Comparison of ENCODE assay signal across 38 cellular contexts in the genomic region with DNA sequence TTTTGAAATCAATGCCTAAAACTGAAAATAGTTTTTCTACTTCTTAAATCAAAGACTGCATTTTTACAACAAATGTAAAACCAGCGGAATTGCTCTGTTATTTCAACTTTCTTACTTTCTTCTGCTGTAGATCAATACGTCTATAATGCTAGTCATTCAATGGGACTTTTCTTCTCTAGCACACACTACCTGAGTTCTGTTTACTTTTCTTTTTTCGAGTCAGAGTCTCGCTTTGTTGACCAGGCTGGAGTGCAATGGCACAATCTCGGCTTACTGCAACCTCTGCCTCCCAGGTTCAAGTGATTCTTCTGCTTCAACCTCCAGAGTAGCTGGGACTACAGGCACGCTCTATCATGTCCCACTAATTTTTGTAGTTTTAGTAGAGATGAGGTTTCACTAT.
"Had no signal": no experiment of that assay in that cellular context is flagged by ENCODE, and none has a peak within 500 bp of the region (broad histone marks: within the 10 kb centered on the region; RNA-seq: fewer than 3 reads in every experiment).

No MANE protein-coding gene starts in this region.

- H3K27ac ChIP-seq: adrenal gland, ascending aorta, brain microvascular endothelial cell, breast epithelium, cardiac muscle cell had no signal

- ATAC-seq: activated naive CD4-positive, alpha-beta T cell treated with anti-CD3 and anti-CD28 coated beads, Interleukin-2, amount 50 U/mL, for 72 hours; activated naive CD8-positive, alpha-beta T cell treated with anti-CD3 and anti-CD28 coated beads, Interleukin-2, amount 50 U/mL, for 24 hours; activated T-cell treated with anti-CD3 and anti-CD28 coated beads, Interleukin-2, amount 50 U/mL, for 4 hours; activated T-cell treated with anti-CD3 and anti-CD28 coated beads, Interleukin-2, amount 50 U/mL, for 72 hours; activated T-helper 17 cell treated with anti-CD3 and anti-CD28 coated beads, Interleukin-2, amount 50 U/mL, for 72 hours had no signal

- H3K9me3 Mint-ChIP-seq: activated naive CD4-positive, alpha-beta T cell treated with anti-CD3 and anti-CD28 coated beads for 36 hours; activated naive CD4-positive, alpha-beta T cell treated with anti-CD3 and anti-CD28 coated beads, Interleukin-2, amount 10 ng/mL, durations not matched to agents 7 days and 5 days; activated naive CD4-positive, alpha-beta T cell treated with anti-CD3 and anti-CD28 coated beads, Interleukin-2, amount 50 U/mL, for 24 hours; activated naive CD4-positive, alpha-beta T cell treated with anti-CD3 and anti-CD28 coated beads, Interleukin-2, amount 50 U/mL, for 72 hours; activated naive CD8-positive, alpha-beta T cell treated with anti-CD3 and anti-CD28 coated beads for 36 hours; activated naive CD8-positive, alpha-beta T cell treated with anti-CD3 and anti-CD28 coated beads, Interleukin-2, amount 50 U/mL, for 24 hours; activated T-cell treated with anti-CD3 and anti-CD28 coated beads, Interleukin-2, amount 50 U/mL, for 24 hours; activated T-cell treated with anti-CD3 and anti-CD28 coated beads, Interleukin-2, amount 50 U/mL, for 4 hours; activated T-helper 1 cell treated with anti-CD3 and anti-CD28 coated beads, Interleukin-12 subunit alpha, Interleukin-12 subunit beta, Interleukin-2, Interleukin-4 antibody, amounts not matched to agents 30 ng/mL and 10 ng/mL and 1 ng/mL, durations not matched to agents 14 hours and 24 hours and 36 hours; activated T-helper 17 cell treated with anti-CD3 and anti-CD28 coated beads, Interleukin-2, amount 50 U/mL, for 72 hours; activated T-helper 2 cell treated with anti-CD3 and anti-CD28 coated beads, Interferon-gamma antibody, Interleukin-2, Interleukin-4, amounts not matched to agents 10 μg/mL and 5 μg/mL and 100 μg/mL, durations not matched to agents 14 hours and 24 hours and 36 hours; central memory CD8-positive, alpha-beta T cell had no signal

- H3K9me3 ChIP-seq: adrenal gland, ascending aorta, breast epithelium had no signal

- H3K36me3 ChIP-seq: adrenal gland, ascending aorta, brain microvascular endothelial cell, breast epithelium, cardiac muscle cell had no signal

- H3K27me3 ChIP-seq: adrenal gland, ascending aorta, brain microvascular endothelial cell, breast epithelium, cardiac muscle cell had no signal

- H3K4me1 ChIP-seq: ascending aorta, breast epithelium had no signal

- H3K4me3 Mint-ChIP-seq: activated naive CD4-positive, alpha-beta T cell treated with anti-CD3 and anti-CD28 coated beads for 36 hours; activated naive CD4-positive, alpha-beta T cell treated with anti-CD3 and anti-CD28 coated beads, Interleukin-2, amount 10 ng/mL, durations not matched to agents 7 days and 5 days; activated naive CD4-positive, alpha-beta T cell treated with anti-CD3 and anti-CD28 coated beads, Interleukin-2, amount 50 U/mL, for 24 hours; activated naive CD8-positive, alpha-beta T cell; activated naive CD8-positive, alpha-beta T cell treated with anti-CD3 and anti-CD28 coated beads for 36 hours; activated naive CD8-positive, alpha-beta T cell treated with anti-CD3 and anti-CD28 coated beads, Interleukin-2, amount 10 ng/mL, durations not matched to agents 7 days and 5 days; activated naive CD8-positive, alpha-beta T cell treated with anti-CD3 and anti-CD28 coated beads, Interleukin-2, amount 50 U/mL, for 24 hours; activated T-cell treated with anti-CD3 and anti-CD28 coated beads, Interleukin-2, amount 50 U/mL, for 24 hours; activated T-cell treated with anti-CD3 and anti-CD28 coated beads, Interleukin-2, amount 50 U/mL, for 4 hours; activated T-cell treated with anti-CD3 and anti-CD28 coated beads, Interleukin-2, amount 50 U/mL, for 72 hours; activated T-helper 1 cell treated with anti-CD3 and anti-CD28 coated beads, Interleukin-12 subunit alpha, Interleukin-12 subunit beta, Interleukin-2, Interleukin-4 antibody, amounts not matched to agents 30 ng/mL and 10 ng/mL and 1 ng/mL, durations not matched to agents 14 hours and 24 hours and 36 hours; activated T-helper 17 cell treated with anti-CD3 and anti-CD28 coated beads, Interleukin-2, amount 50 U/mL, for 72 hours; brain; central memory CD8-positive, alpha-beta T cell had no signal

- DNase-seq: activated effector memory CD4-positive, alpha-beta T cell treated with anti-CD3 and anti-CD28 coated beads, Interleukin-2, amount 50 U/mL, for 16 hours; activated effector memory CD4-positive, alpha-beta T cell treated with Interleukin-2 at 50 U/mL for 16 hours; activated gamma-delta T cell; activated gamma-delta T cell treated with Interleukin-2 at 50 U/mL for 16 hours; activated naive CD4-positive, alpha-beta T cell; activated naive CD4-positive, alpha-beta T cell treated with anti-CD3 and anti-CD28 coated beads for 36 hours; activated naive CD4-positive, alpha-beta T cell treated with anti-CD3 and anti-CD28 coated beads, Interleukin-2, amount 10 ng/mL, durations not matched to agents 7 days and 5 days; activated naive CD4-positive, alpha-beta T cell treated with anti-CD3 and anti-CD28 coated beads, Interleukin-2, amount 50 U/mL, for 16 hours; activated naive CD4-positive, alpha-beta T cell treated with Interleukin-2 at 50 U/mL for 16 hours; activated naive CD8-positive, alpha-beta T cell treated with anti-CD3 and anti-CD28 coated beads for 36 hours; activated naive CD8-positive, alpha-beta T cell treated with anti-CD3 and anti-CD28 coated beads, Interleukin-2, amount 10 ng/mL, durations not matched to agents 7 days and 5 days; activated naive CD8-positive, alpha-beta T cell treated with anti-CD3 and anti-CD28 coated beads, Interleukin-2, amount 50 U/mL, for 24 hours; activated T-cell treated with anti-CD3 and anti-CD28 coated beads for 4 hours; activated T-cell treated with anti-CD3 and anti-CD28 coated beads, Interleukin-2, amount 50 U/mL, for 1 hour; activated T-cell treated with anti-CD3 and anti-CD28 coated beads, Interleukin-2, amount 50 U/mL, for 24 hours; activated T-cell treated with anti-CD3 and anti-CD28 coated beads, Interleukin-2, amount 50 U/mL, for 4 hours; activated T-cell treated with anti-CD3 and anti-CD28 coated beads, Interleukin-2, amount 50 U/mL, for 48 hours; activated T-cell treated with anti-CD3 and anti-CD28 coated beads, Interleukin-2, amount 50 U/mL, for 72 hours; adrenal gland; amniotic stem cell; amygdala; anterior cingulate cortex; brain microvascular endothelial cell; central memory CD4-positive, alpha-beta T cell; cerebellar nuclear complex had no signal

- H3K36me3 Mint-ChIP-seq: activated naive CD4-positive, alpha-beta T cell treated with anti-CD3 and anti-CD28 coated beads, Interleukin-2, amount 10 ng/mL, durations not matched to agents 7 days and 5 days; activated naive CD4-positive, alpha-beta T cell treated with anti-CD3 and anti-CD28 coated beads, Interleukin-2, amount 50 U/mL, for 24 hours; activated naive CD4-positive, alpha-beta T cell treated with anti-CD3 and anti-CD28 coated beads, Interleukin-2, amount 50 U/mL, for 72 hours; activated naive CD8-positive, alpha-beta T cell; activated naive CD8-positive, alpha-beta T cell treated with anti-CD3 and anti-CD28 coated beads for 36 hours; activated naive CD8-positive, alpha-beta T cell treated with anti-CD3 and anti-CD28 coated beads, Interleukin-2, amount 10 ng/mL, durations not matched to agents 7 days and 5 days; brain had no signal

- H3K4me3 ChIP-seq: adrenal gland, ascending aorta, breast epithelium, cardiac muscle cell had no signal

- FAIRE-seq: astrocyte, bronchial epithelial cell had no signal

- H3K4me1 Mint-ChIP-seq: activated naive CD4-positive, alpha-beta T cell treated with anti-CD3 and anti-CD28 coated beads, Interleukin-2, amount 10 ng/mL, durations not matched to agents 7 days and 5 days; activated naive CD4-positive, alpha-beta T cell treated with anti-CD3 and anti-CD28 coated beads, Interleukin-2, amount 50 U/mL, for 24 hours; activated naive CD8-positive, alpha-beta T cell treated with anti-CD3 and anti-CD28 coated beads for 36 hours; activated naive CD8-positive, alpha-beta T cell treated with anti-CD3 and anti-CD28 coated beads, Interleukin-2, amount 10 ng/mL, durations not matched to agents 7 days and 5 days; activated naive CD8-positive, alpha-beta T cell treated with anti-CD3 and anti-CD28 coated beads, Interleukin-2, amount 50 U/mL, for 24 hours; activated T-helper 17 cell treated with anti-CD3 and anti-CD28 coated beads, Interleukin-2, amount 50 U/mL, for 72 hours; central memory CD8-positive, alpha-beta T cell had no signal

- H3K27ac Mint-ChIP-seq: activated naive CD4-positive, alpha-beta T cell treated with anti-CD3 and anti-CD28 coated beads for 36 hours; activated naive CD4-positive, alpha-beta T cell treated with anti-CD3 and anti-CD28 coated beads, Interleukin-2, amount 10 ng/mL, durations not matched to agents 7 days and 5 days; activated naive CD4-positive, alpha-beta T cell treated with anti-CD3 and anti-CD28 coated beads, Interleukin-2, amount 50 U/mL, for 24 hours; activated naive CD4-positive, alpha-beta T cell treated with anti-CD3 and anti-CD28 coated beads, Interleukin-2, amount 50 U/mL, for 72 hours; activated naive CD8-positive, alpha-beta T cell; activated naive CD8-positive, alpha-beta T cell treated with anti-CD3 and anti-CD28 coated beads for 36 hours; activated naive CD8-positive, alpha-beta T cell treated with anti-CD3 and anti-CD28 coated beads, Interleukin-2, amount 10 ng/mL, durations not matched to agents 7 days and 5 days; activated naive CD8-positive, alpha-beta T cell treated with anti-CD3 and anti-CD28 coated beads, Interleukin-2, amount 50 U/mL, for 24 hours; activated T-cell treated with anti-CD3 and anti-CD28 coated beads, Interleukin-2, amount 50 U/mL, for 24 hours; activated T-cell treated with anti-CD3 and anti-CD28 coated beads, Interleukin-2, amount 50 U/mL, for 72 hours; activated T-helper 1 cell treated with anti-CD3 and anti-CD28 coated beads, Interleukin-12 subunit alpha, Interleukin-12 subunit beta, Interleukin-2, Interleukin-4 antibody, amounts not matched to agents 30 ng/mL and 10 ng/mL and 1 ng/mL, durations not matched to agents 14 hours and 24 hours and 36 hours; activated T-helper 17 cell treated with anti-CD3 and anti-CD28 coated beads, Interleukin-2, amount 50 U/mL, for 72 hours; activated T-helper 2 cell treated with anti-CD3 and anti-CD28 coated beads, Interferon-gamma antibody, Interleukin-2, Interleukin-4, amounts not matched to agents 10 μg/mL and 5 μg/mL and 100 μg/mL, durations not matched to agents 14 hours and 24 hours and 36 hours; brain had no signal
